Comparison of ENCODE assay signal across 8 cellular contexts in the genomic region with DNA sequence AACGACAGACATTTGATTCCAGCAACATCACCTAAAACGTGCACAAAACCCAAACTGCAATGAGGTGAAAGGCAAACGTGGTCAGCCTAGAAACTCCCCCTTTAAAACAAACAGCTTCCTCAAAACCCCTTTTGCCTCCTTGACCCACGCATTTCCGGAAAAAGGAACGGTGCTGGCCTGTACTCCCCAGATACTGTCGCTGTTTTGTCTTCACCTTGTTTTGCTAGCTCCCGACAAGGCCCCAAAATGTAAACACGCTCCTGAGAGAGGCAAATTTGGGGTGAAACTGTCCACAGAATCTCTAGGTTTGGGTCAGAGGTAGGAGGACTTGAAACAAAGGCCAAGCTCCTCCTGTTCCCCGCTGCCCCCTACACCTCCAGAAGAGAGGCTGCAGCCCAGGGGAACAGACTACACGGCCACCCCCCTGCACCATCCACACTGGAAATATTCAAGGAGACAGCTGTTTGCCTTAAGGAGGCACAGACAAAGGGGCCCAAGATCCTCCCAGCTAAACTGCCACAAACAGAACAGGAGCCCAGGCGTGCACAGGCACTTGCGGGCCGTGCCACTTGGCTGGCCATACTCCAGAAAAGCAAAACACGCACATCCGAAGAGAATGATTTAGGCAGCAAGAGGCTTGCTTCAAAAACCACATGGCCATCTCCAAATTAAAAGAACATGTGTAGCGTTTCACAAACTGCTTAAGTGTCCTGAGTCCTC.
DNase-seq lines count a peak whose midpoint lies in the region; ATAC-seq and TF ChIP-seq lines count a peak whose summit lies in the region.

No MANE protein-coding gene starts in this region.

- H3K4me1 ChIP-seq in heart right ventricle = peaks cover 26 to 60% (median 52%) of the 10 kb centered on the region in 9 donors

- H3K9me3 Mint-ChIP-seq in activated CD4-positive, alpha-beta memory T cell treated with anti-CD3 and anti-CD28 coated beads, Interleukin-2, amount 10 ng/mL, durations not matched to agents 7 days and 5 days = no peaks in the 10 kb centered on the region

- no peaks in the 10 kb centered on the region for H3K27me3 Mint-ChIP-seq in activated CD4-positive, alpha-beta memory T cell treated with anti-CD3 and anti-CD28 coated beads, Interleukin-2, amount 10 ng/mL, durations not matched to agents 7 days and 5 days

- POLR2A ChIA-PET in activated CD4-positive, alpha-beta memory T cell treated with anti-CD3 and anti-CD28 coated beads, Interleukin-2, amount 10 ng/mL, durations not matched to agents 7 days and 5 days (lab: Charles Lee) = interaction anchor here (1.0 kb wide), 1 partner anchor 18 kb away, joined by 3 read pairs; no protein-coding TSS in a partner anchor

- H3K9me3 ChIP-seq in heart right ventricle = no peaks in the 10 kb centered on the region

- peaks cover 37% of the 10 kb centered on the region for H3K4me1 Mint-ChIP-seq in activated CD4-positive, alpha-beta memory T cell treated with anti-CD3 and anti-CD28 coated beads, Interleukin-2, amount 10 ng/mL, durations not matched to agents 7 days and 5 days

- H3K36me3 ChIP-seq in heart right ventricle = no peaks in the 10 kb centered on the region

- H3K36me3 Mint-ChIP-seq in activated CD4-positive, alpha-beta memory T cell treated with anti-CD3 and anti-CD28 coated beads, Interleukin-2, amount 10 ng/mL, durations not matched to agents 7 days and 5 days (ENCODE audit: low read depth) = no peaks in the 10 kb centered on the region

- no peak for TF ChIP-seq CTCF in heart right ventricle (IDR thresholded peaks at IDR 0.05)

- CTCF ChIA-PET in activated CD4-positive, alpha-beta memory T cell treated with anti-CD3 and anti-CD28 coated beads, Interleukin-2, amount 10 ng/mL, durations not matched to agents 7 days and 5 days (lab: Charles Lee) = interaction anchor here (0.9 to 1.1 kb wide), 2 partner anchors 15 to 52 kb away, joined by 3 to 4 read pairs; no protein-coding TSS in a partner anchor

- H3K4me3 Mint-ChIP-seq in activated CD4-positive, alpha-beta memory T cell treated with anti-CD3 and anti-CD28 coated beads, Interleukin-2, amount 10 ng/mL, durations not matched to agents 7 days and 5 days = peak overlapping the region; percentile 80

- intact Hi-C loops in heart right ventricle (cut with DNase I) = loop anchor here in 7 of 10 donors (5.0 kb wide), 3 partner anchors 37 to 43 kb away; no protein-coding TSS in a partner anchor

- ATAC-seq in heart right ventricle (peak in 6 of 8 donors; percentile 1 to 28 (median 6)), HG02884 (IDR thresholded peaks at IDR 0.05; ENCODE audit: unreplicated experiment) (no peak)

- 13 to 23% methylated on average over 17 of the region's 17 CpGs for WGBS in heart right ventricle, 2 donors

- peak overlapping the region; percentile 81 to 97 (median 92) for H3K27ac ChIP-seq in heart right ventricle

- no peaks in the 10 kb centered on the region for H3K27me3 ChIP-seq in heart right ventricle

- peak overlapping the region; percentile 54 for H3K4me3 ChIP-seq in Jurkat, Clone E6-1 (ENCODE audit: low read length)
- peak overlapping the region; percentile 49 to 97 (median 74) for H3K4me3 ChIP-seq in heart right ventricle

- DNase-seq in EL = peak; percentile 48
- no peak for DNase-seq in Jurkat, Clone E6-1 (ENCODE audit: low read depth, low spot score)
- no peak for DNase-seq in activated CD4-positive, alpha-beta memory T cell treated with anti-CD3 and anti-CD28 coated beads, Interleukin-2, amount 10 ng/mL, durations not matched to agents 7 days and 5 days
- DNase-seq in heart right ventricle = no peak
- DNase-seq in renal cortical epithelial cell (ENCODE audit: low read depth) = peak; percentile 16
- no peak for DNase-seq in islet precursor cell
- DNase-seq in NCI-H2107 treated with DMSO at 0.1 percent for 48 hours (lab: John Stamatoyannopoulos, UW; ENCODE audit: unreplicated experiment) = no peak

- H3K27ac Mint-ChIP-seq in activated CD4-positive, alpha-beta memory T cell treated with anti-CD3 and anti-CD28 coated beads, Interleukin-2, amount 10 ng/mL, durations not matched to agents 7 days and 5 days = no peak overlapping the region

Comparison
In these comparisons a context has a peak if more than half of its experiments do, and no peak if none do; other contexts are left out.
1. DNase-seq: peak in EL (single experiment) and renal cortical epithelial cell (single experiment); none in Jurkat, Clone E6-1 (single experiment), activated CD4-positive, alpha-beta memory T cell treated with anti-CD3 and anti-CD28 coated beads, Interleukin-2, amount 10 ng/mL, durations not matched to agents 7 days and 5 days (single experiment), heart right ventricle (0 of 2), islet precursor cell (single experiment) and NCI-H2107 treated with DMSO at 0.1 percent for 48 hours (single experiment).